Comparison of ENCODE assay signal across 12 cellular contexts in the genomic region with DNA sequence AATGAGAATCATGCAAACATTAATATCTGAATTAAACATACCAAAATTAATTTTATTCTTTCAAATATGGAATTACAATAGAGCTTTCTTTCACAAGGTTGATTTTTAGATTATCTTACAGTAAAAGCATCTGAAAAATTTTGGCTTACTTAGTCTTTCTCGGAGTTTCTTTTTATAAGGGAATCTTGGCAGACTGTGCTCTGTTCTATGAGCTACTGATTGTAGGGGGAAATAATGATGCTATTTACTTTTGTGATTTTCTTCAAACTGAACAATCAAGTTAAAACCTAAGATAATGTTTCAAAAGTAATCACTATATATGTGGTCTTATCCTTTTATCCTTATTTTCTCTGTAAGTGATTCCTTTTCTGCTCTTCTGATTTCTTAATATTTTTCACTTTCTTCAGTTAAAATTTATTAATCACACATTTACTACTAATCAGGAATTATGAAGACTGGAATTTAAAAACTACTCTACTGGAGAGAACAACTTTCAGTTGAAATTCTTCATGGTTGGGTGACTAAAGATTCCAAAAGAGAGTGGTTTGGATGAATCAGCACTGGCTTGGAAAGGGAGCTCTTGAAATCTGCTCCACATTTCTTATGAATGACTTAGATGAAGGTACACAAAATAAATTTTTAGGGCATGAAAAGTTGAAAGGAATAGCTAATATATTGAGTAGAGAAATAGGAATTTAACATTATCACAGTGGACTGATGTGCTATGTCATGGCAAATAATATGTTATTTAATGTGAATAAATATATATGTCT.
DNase-seq lines count a peak whose midpoint lies in the region; FAIRE-seq and TF ChIP-seq lines count a peak whose summit lies in the region.
"Had no signal": no experiment of that assay in that cellular context is flagged by ENCODE, and none has a peak within 500 bp of the region (broad histone marks: within the 10 kb centered on the region; RNA-seq: fewer than 3 reads in every experiment).

No MANE protein-coding gene starts in this region.

- no peak overlapping the region for H3K4me3 ChIP-seq in fibroblast of the aortic adventitia (ENCODE audit: low read depth, low read length)
- H3K4me3 ChIP-seq in skeletal muscle cell (ENCODE audit: low read depth, low read length): no peak overlapping the region
- H3K4me3 ChIP-seq: right lobe of liver had no signal

- no peak for TF ChIP-seq CTCF in fibroblast of the aortic adventitia (IDR thresholded peaks at IDR 0.05; ENCODE audit: insufficient read depth, low read length)

- DNase-seq in GM04503 (ENCODE audit: low read depth) (peak; percentile 51), fibroblast of the aortic adventitia (ENCODE audit: low read depth) (peak; percentile 63), skeletal muscle cell (ENCODE audit: low read depth) (peak; percentile 38), NCI-H2107 treated with DMSO at 0.1 percent for 48 hours (lab: John Stamatoyannopoulos, UW; ENCODE audit: unreplicated experiment) (no peak), ureter (ENCODE audit: low spot score) (no peak), NAMALWA (ENCODE audit: low spot score) (no peak), SW 1271 (lab: John Stamatoyannopoulos, UW) (no peak)
- DNase-seq: effector CD8-positive, alpha-beta T cell; NCI-H1092; NCI-H510A treated with DMSO at 0.1 percent for 48 hours; right lobe of liver had no signal

- peak; percentile 3 for FAIRE-seq in TTC549 (lab: Jason Lieb, UNC)

Comparison
In these comparisons a context has a peak if more than half of its experiments do, and no peak if none do; other contexts are left out.
1. DNase-seq: peak in GM04503 (single experiment), fibroblast of the aortic adventitia (single experiment) and skeletal muscle cell (single experiment); none in NCI-H2107 treated with DMSO at 0.1 percent for 48 hours (single experiment), ureter (single experiment), NAMALWA (single experiment) and SW 1271 (0 of 2).